ENCODE assay signal across 9 cellular contexts in genomic region chr1:31843506-31843905, GRCh38. TPM values are rescaled to one million over a fixed set of nuclear protein-coding genes. Genes with fewer than 3 reads are reported as not detected.
A peak's percentile ranks its signal among the peaks of the same experiment; 100 is the strongest.
DNase-seq lines count a peak whose midpoint lies in the region; ATAC-seq and TF ChIP-seq lines count a peak whose summit lies in the region.
"Had no signal": no experiment of that assay in that cellular context is flagged by ENCODE, and none has a peak within 500 bp of the region (broad histone marks: within the 10 kb centered on the region; RNA-seq: fewer than 3 reads in every experiment).

No MANE protein-coding gene starts in this region.

- intact Hi-C loops in posterior vena cava (cut with DNase I): no loop called here
- intact Hi-C loops in CD4-positive, alpha-beta memory T cell (cut with micrococcal nuclease): no loop called here

- DNase-seq in DMS79 treated with DMSO at 0.1 percent for 48 hours (lab: John Stamatoyannopoulos, UW): peak; percentile 92
- peak; percentile 21 for DNase-seq in NAMALWA (ENCODE audit: low spot score)
- DNase-seq in dermis blood vessel endothelial cell: peak; percentile 51
- peak; percentile 24 for DNase-seq in posterior vena cava (ENCODE audit: low spot score)
- no peak for DNase-seq in CD4-positive, alpha-beta memory T cell
- DNase-seq in activated CD4-positive, alpha-beta T cell treated with anti-CD3 and anti-CD28 coated beads, Interleukin-2, amount 50 U/mL, for 1 hour: no peak
- no peak for DNase-seq in mesothelial cell of epicardium (ENCODE audit: low spot score in 2 of 2, unreplicated experiment in 2 of 2)
- DNase-seq: NCI-H1105 had no signal

- no peaks in the 10 kb centered on the region for H3K9me3 Mint-ChIP-seq in CD4-positive, alpha-beta memory T cell
- H3K9me3 Mint-ChIP-seq in mesothelial cell of epicardium: no peaks in the 10 kb centered on the region

- no peaks in the 10 kb centered on the region for H3K36me3 ChIP-seq in CD4-positive, alpha-beta memory T cell (ENCODE audit: insufficient read depth, low read length)

- no peak overlapping the region for H3K4me3 ChIP-seq in CD4-positive, alpha-beta memory T cell (ENCODE audit: low read length in 2 of 2)

- no peaks in the 10 kb centered on the region for H3K9me3 ChIP-seq in CD4-positive, alpha-beta memory T cell (ENCODE audit: control insufficient read depth in 1 of 2, low read length in 2 of 2)

- H3K4me1 ChIP-seq in CD4-positive, alpha-beta memory T cell (ENCODE audit: insufficient read depth, low read length): peaks cover 29% of the 10 kb centered on the region

- no peak for TF ChIP-seq CTCF in mesothelial cell of epicardium (IDR thresholded peaks at IDR 0.05; ENCODE audit: unreplicated experiment)

- no peaks in the 10 kb centered on the region for H3K27me3 Mint-ChIP-seq in CD4-positive, alpha-beta memory T cell
- no peaks in the 10 kb centered on the region for H3K27me3 Mint-ChIP-seq in mesothelial cell of epicardium (ENCODE audit: low read depth)

- H3K4me1 Mint-ChIP-seq in CD4-positive, alpha-beta memory T cell: peaks cover 30 to 43% (median 36%) of the 10 kb centered on the region in 4 donors
- H3K4me1 Mint-ChIP-seq in mesothelial cell of epicardium: no peaks in the 10 kb centered on the region

- no peaks in the 10 kb centered on the region for H3K27me3 ChIP-seq in CD4-positive, alpha-beta memory T cell (ENCODE audit: insufficient read depth, low read length)

- H3K4me3 Mint-ChIP-seq in CD4-positive, alpha-beta memory T cell: no peak overlapping the region
- H3K4me3 Mint-ChIP-seq in mesothelial cell of epicardium: no peak overlapping the region

- H3K36me3 Mint-ChIP-seq in CD4-positive, alpha-beta memory T cell: no peaks in the 10 kb centered on the region
- H3K36me3 Mint-ChIP-seq in mesothelial cell of epicardium: no peaks in the 10 kb centered on the region

- no peak for ATAC-seq in GM21619 (IDR thresholded peaks at IDR 0.05; ENCODE audit: unreplicated experiment)

- H3K27ac ChIP-seq in CD4-positive, alpha-beta memory T cell (ENCODE audit: low read depth, low read length): no peak overlapping the region

- CTCF ChIA-PET in CD4-positive, alpha-beta memory T cell (lab: Charles Lee; ENCODE audit: partially characterized antibody): interaction anchor here (0.7 to 1.1 kb wide), 3 partner anchors 11 to 120 kb away, joined by 3 read pairs; partner anchors contain the start of gene SPOCD1

- POLR2A ChIA-PET in CD4-positive, alpha-beta memory T cell (lab: Charles Lee; ENCODE audit: partially characterized antibody): interaction anchor here (0.5 to 0.9 kb wide), 2 partner anchors 22 to 95 kb away, joined by 3 to 4 read pairs; partner anchors contain the start of gene PTP4A2

- peak overlapping the region in 2 of 7 donors; percentile 43 to 89 for H3K27ac Mint-ChIP-seq in CD4-positive, alpha-beta memory T cell
- no peak overlapping the region for H3K27ac Mint-ChIP-seq in mesothelial cell of epicardium

RNA-seq across cellular contexts. Expression of gene SPOCD1, which starts 27.7 kb away (rescaled TPM):
- total RNA-seq in dermis blood vessel endothelial cell (2.0 and 11.4 TPM in 2 replicates), posterior vena cava (10 to 100 TPM; 13.5 to 23.0 TPM), mesothelial cell of epicardium (0.75 to 1.3 TPM (median 1.0 TPM) in 3 replicates)
- total RNA-seq in CD4-positive, alpha-beta memory T cell: under 1 TPM; 0.61 to 0.94 TPM
- polyA plus RNA-seq in CD4-positive, alpha-beta memory T cell: not detected

Comparison
In these comparisons a context has a peak if more than half of its experiments do, and no peak if none do; other contexts are left out.
1. DNase-seq: peak in DMS79 treated with DMSO at 0.1 percent for 48 hours (single experiment), NAMALWA (single experiment), dermis blood vessel endothelial cell (single experiment) and posterior vena cava (single experiment); none in CD4-positive, alpha-beta memory T cell (0 of 5), activated CD4-positive, alpha-beta T cell treated with anti-CD3 and anti-CD28 coated beads, Interleukin-2, amount 50 U/mL, for 1 hour (single experiment) and mesothelial cell of epicardium (0 of 2).